In genomic region chr20:46022411-46023147, GRCh38 we compare ENCODE assay signal across 8 cellular contexts. TPM values are rescaled to one million over a fixed set of nuclear protein-coding genes. Genes with fewer than 3 reads are reported as not detected.
DNase-seq lines count a peak whose midpoint lies in the region; ATAC-seq and TF ChIP-seq lines count a peak whose summit lies in the region.

No MANE protein-coding gene starts in this region.

- H2BK12ac ChIP-seq in H9 (ENCODE audit: insufficient read length, low read depth, low read length): no peak overlapping the region

- H3K9me3 Mint-ChIP-seq in H9: no peaks in the 10 kb centered on the region
- H3K9me3 Mint-ChIP-seq in activated T-cell treated with anti-CD3 and anti-CD28 coated beads, Interleukin-2, amount 50 U/mL, for 72 hours: no peaks in the 10 kb centered on the region

- ATAC-seq in activated T-cell treated with anti-CD3 and anti-CD28 coated beads, Interleukin-2, amount 50 U/mL, for 72 hours (replicated peaks in 1 of 2): peak; percentile 55 to 61
- ATAC-seq in thoracic aorta (ENCODE audit: insufficient number of reproducible peaks, low FRiP score, low read depth) (no peak), GM21447 (IDR thresholded peaks at IDR 0.05; ENCODE audit: unreplicated experiment) (no peak)

- no peak overlapping the region for H3K56ac ChIP-seq in H9 (ENCODE audit: insufficient read length, low read depth, low read length)

- no peak overlapping the region; a peak in 1 of 7 replicates for H3K27ac Mint-ChIP-seq in H9
- no peak overlapping the region for H3K27ac Mint-ChIP-seq in activated T-cell treated with anti-CD3 and anti-CD28 coated beads, Interleukin-2, amount 50 U/mL, for 72 hours

- no peak overlapping the region for H2BK15ac ChIP-seq in H9 (ENCODE audit: low read depth, low read length)

- no peak overlapping the region for H2AK5ac ChIP-seq in H9 (ENCODE audit: insufficient read length, low read length)

- 0 out of 7 replicates have a peak, but pooled peaks cover 0 to 1% (median 0%) of the 10 kb centered on the region in 3 experiments for H3K36me3 Mint-ChIP-seq in H9 (ENCODE audit: insufficient read depth in 1 of 3, low read depth in 3 of 3)
- peaks cover 0 to 1% of the 10 kb centered on the region in 2 donors for H3K36me3 Mint-ChIP-seq in activated T-cell treated with anti-CD3 and anti-CD28 coated beads, Interleukin-2, amount 50 U/mL, for 72 hours (ENCODE audit: insufficient read depth in 2 of 2)

- no peak overlapping the region for H3K23ac ChIP-seq in H9 (ENCODE audit: insufficient read length, low read depth, low read length)

- H2BK120ac ChIP-seq in H9 (ENCODE audit: low read depth, low read length, poor library complexity, severe bottlenecking): no peak overlapping the region

- no CpG with 5 or more reads among the region's 37 CpGs for WGBS in H9 (ENCODE audit: extremely low coverage, insufficient read length, low lambda C conversion rate)

- no peak overlapping the region for H3K4ac ChIP-seq in H9 (ENCODE audit: low read depth, low read length)

- no peak overlapping the region for H3K14ac ChIP-seq in H9 (ENCODE audit: insufficient read depth, low read length)

- no peak overlapping the region for H4K91ac ChIP-seq in H9 (ENCODE audit: insufficient read length, low read depth, low read length)

- no peaks in the 10 kb centered on the region for H3K79me2 ChIP-seq in H9 (ENCODE audit: insufficient read depth, low read length)

- H3T11ph ChIP-seq in H9 (ENCODE audit: low read length): no peak overlapping the region

- peak overlapping the region; percentile 80 to 85 for H3K4me3 Mint-ChIP-seq in H9
- H3K4me3 Mint-ChIP-seq in activated T-cell treated with anti-CD3 and anti-CD28 coated beads, Interleukin-2, amount 50 U/mL, for 72 hours: peak overlapping the region; percentile 83 to 87

- peak; percentile 64 for TF ChIP-seq CTCF in AG09319 (IDR thresholded peaks at IDR 0.05; ENCODE audit: low read depth, low read length)
- TF ChIP-seq CTCF in H9 (conservative IDR thresholded peaks at IDR 0.05): peak; percentile 80
- peak; percentile 66 for TF ChIP-seq CTCF in fibroblast of mammary gland (conservative IDR thresholded peaks at IDR 0.05; ENCODE audit: control insufficient read depth, insufficient read depth, low read depth, low read length)
- peak; percentile 80 for TF ChIP-seq CTCF in neutrophil (IDR thresholded peaks at IDR 0.05)
- TF ChIP-seq CTCF in thoracic aorta (IDR thresholded peaks at IDR 0.05): peak; percentile 65

- H4K20me1 ChIP-seq in H9 (ENCODE audit: control insufficient read depth, insufficient read depth, insufficient read length): no peaks in the 10 kb centered on the region

- H2AFZ ChIP-seq in H9 (ENCODE audit: low read length): no peak overlapping the region

- no peaks in the 10 kb centered on the region for H3K79me1 ChIP-seq in H9 (ENCODE audit: insufficient read depth, low read depth, low read length, poor library complexity, severe bottlenecking)

- H3K27ac ChIP-seq in H9 (ENCODE audit: insufficient read length, low read depth, low read length): no peak overlapping the region
- H3K27ac ChIP-seq in neutrophil: no peak overlapping the region
- H3K27ac ChIP-seq in thoracic aorta: no peak overlapping the region

- H3K36me3 ChIP-seq in neutrophil (peaks cover 2% of the 10 kb centered on the region), thoracic aorta (no peaks in the 10 kb centered on the region)

- DNase-seq in AG09319 (ENCODE audit: extremely low read depth, low read depth) (no peak), H9 (peak; percentile 78), OCI-M2 (lab: John Stamatoyannopoulos, UW; ENCODE audit: unreplicated experiment) (peak; percentile 18), fibroblast of mammary gland (ENCODE audit: low read depth) (peak; percentile 28), thoracic aorta (ENCODE audit: low spot score) (no peak)
- DNase-seq in activated T-cell treated with anti-CD3 and anti-CD28 coated beads, Interleukin-2, amount 50 U/mL, for 72 hours: peak; percentile 84 to 87

- H3K4me3 ChIP-seq in fibroblast of mammary gland (ENCODE audit: control insufficient read depth, low read depth, low read length) (no peak overlapping the region), neutrophil (ENCODE audit: low read depth in 1 of 2, low read length in 1 of 2) (peak overlapping the region; percentile 26 to 41), thoracic aorta (peak overlapping the region; percentile 23)

- H3K9me3 ChIP-seq in H9 (ENCODE audit: control insufficient read depth, low read depth, low read length): no peaks in the 10 kb centered on the region
- no peaks in the 10 kb centered on the region for H3K9me3 ChIP-seq in neutrophil
- H3K9me3 ChIP-seq in thoracic aorta: no peaks in the 10 kb centered on the region

- peaks cover 10% of the 10 kb centered on the region; the same call in 1 of the 2 replicates for H3K27me3 ChIP-seq in H9 (ENCODE audit: insufficient read depth, low read length)
- peaks cover 89% of the 10 kb centered on the region for H3K27me3 ChIP-seq in neutrophil
- H3K27me3 ChIP-seq in thoracic aorta (replicated peaks; ENCODE audit: insufficient read depth): no peaks in the 10 kb centered on the region

- H2BK5ac ChIP-seq in H9 (ENCODE audit: insufficient read length, low read length): no peak overlapping the region

- H3K4me2 ChIP-seq in H9 (ENCODE audit: insufficient read depth, insufficient read length, low read length): peak overlapping the region; percentile 93

- H3K9ac ChIP-seq in H9 (ENCODE audit: extremely low read depth, insufficient read length, low read length): no peak overlapping the region

- no peaks in the 10 kb centered on the region; the same call in 1 of the 2 replicates for H3K4me1 ChIP-seq in H9 (ENCODE audit: insufficient read depth, low read length)
- H3K4me1 ChIP-seq in neutrophil (ENCODE audit: control insufficient read depth in 1 of 2, insufficient read depth in 1 of 2, low read depth in 1 of 2, low read length in 1 of 2): peaks cover 7 to 19% of the 10 kb centered on the region in 2 experiments
- H3K4me1 ChIP-seq in thoracic aorta (ENCODE audit: control insufficient read depth in 1 of 2, low read depth in 2 of 2): peaks cover 7 to 15% of the 10 kb centered on the region in 2 donors

- H2BK20ac ChIP-seq in H9 (ENCODE audit: low read depth, low read length, poor library complexity, severe bottlenecking): no peak overlapping the region

- H3K18ac ChIP-seq in H9 (ENCODE audit: insufficient read length, low read depth, low read length): no peak overlapping the region

- H4K8ac ChIP-seq in H9 (replicated peaks; ENCODE audit: insufficient read length, low read depth, low read length): no peak overlapping the region

- peaks cover 51% of the 10 kb centered on the region for H3K27me3 Mint-ChIP-seq in H9 (ENCODE audit: low read depth)
- H3K27me3 Mint-ChIP-seq in activated T-cell treated with anti-CD3 and anti-CD28 coated beads, Interleukin-2, amount 50 U/mL, for 72 hours (ENCODE audit: low read depth): peaks cover 50% of the 10 kb centered on the region

- peaks cover 6% of the 10 kb centered on the region for H3K23me2 ChIP-seq in H9 (ENCODE audit: insufficient read length, low read depth, low read length, poor library complexity, severe bottlenecking)

- H4K5ac ChIP-seq in H9 (ENCODE audit: insufficient read length, low read depth, low read length): no peak overlapping the region

- H3K4me1 Mint-ChIP-seq in H9: peaks cover 11 to 12% of the 10 kb centered on the region in 2 experiments
- H3K4me1 Mint-ChIP-seq in activated T-cell treated with anti-CD3 and anti-CD28 coated beads, Interleukin-2, amount 50 U/mL, for 72 hours (ENCODE audit: low read depth): peaks cover 24% of the 10 kb centered on the region

RNA-seq across cellular contexts. Expression of gene SLC12A5, which starts 6.4 kb away (rescaled TPM):
- total RNA-seq in H9 (2021): 7.3 and 8.7 TPM in 2 replicates
- total RNA-seq in activated T-cell treated with anti-CD3 and anti-CD28 coated beads, Interleukin-2, amount 50 U/mL, for 72 hours: 1 to 10 TPM; 1.2 to 3.2 TPM
- total RNA-seq in thoracic aorta: not detected

RNA-seq across cellular contexts. Expression of gene MMP9, which starts 13.9 kb away (rescaled TPM):
- 2.0 and 2.7 TPM in 2 replicates for total RNA-seq in H9 (2021)
- under 1 TPM in 1 of 2 donors, not detected in 1; 0.14 TPM for total RNA-seq in activated T-cell treated with anti-CD3 and anti-CD28 coated beads, Interleukin-2, amount 50 U/mL, for 72 hours
- 1 to 10 TPM in 1 of 2 donors, not detected in 1; 3.7 TPM for total RNA-seq in thoracic aorta

RNA-seq across cellular contexts. Expression of gene ZNF335, which starts 50.6 kb away (rescaled TPM):
- total RNA-seq in H9 (2021) (19.7 and 21.1 TPM in 2 replicates), thoracic aorta (10 to 100 TPM; 28.8 to 30.1 TPM)
- 10 to 100 TPM; 28.4 to 29.8 TPM for total RNA-seq in activated T-cell treated with anti-CD3 and anti-CD28 coated beads, Interleukin-2, amount 50 U/mL, for 72 hours

Comparison
In these comparisons a context has a peak if more than half of its experiments do, and no peak if none do; other contexts are left out.
1. DNase-seq: peak in H9 (single experiment), OCI-M2 (single experiment), activated T-cell treated with anti-CD3 and anti-CD28 coated beads, Interleukin-2, amount 50 U/mL, for 72 hours (2 of 2) and fibroblast of mammary gland (single experiment); none in AG09319 (single experiment) and thoracic aorta (single experiment).
2. ATAC-seq: peak in activated T-cell treated with anti-CD3 and anti-CD28 coated beads, Interleukin-2, amount 50 U/mL, for 72 hours (2 of 2); none in thoracic aorta (single experiment) and GM21447 (single experiment).
3. Peak in every context shown above with its lines, with median percentiles within 50 percentile points of each other: CTCF ChIP-seq.